ENCODE assay signal across 1 cellular context in genomic region chr20:11076434-11076833, GRCh38.
TF ChIP-seq lines count a peak whose summit lies in the region.

No MANE protein-coding gene starts in this region.

TF ChIP-seq in H1, 55 proteins besides CTCF, POLR2A, EP300 and RAD21 (continued from another document):
- no peak for TF ChIP-seq TAF7 (optimal IDR thresholded peaks at IDR 0.05; ENCODE audit: borderline replicate concordance, low read depth, low read length)
- TF ChIP-seq ATF3 (IDR thresholded peaks at IDR 0.05; ENCODE audit: insufficient read depth, low read depth, low read length): no peak
- TF ChIP-seq SRF (IDR thresholded peaks at IDR 0.05; ENCODE audit: low read depth, low read length): no peak
- TF ChIP-seq SP2 (IDR thresholded peaks at IDR 0.05; ENCODE audit: low read length): no peak
- no peak for TF ChIP-seq KDM5A (IDR thresholded peaks at IDR 0.05; ENCODE audit: low read length)
- no peak for TF ChIP-seq RBBP5 (IDR thresholded peaks at IDR 0.05; ENCODE audit: borderline replicate concordance, low read depth, low read length)
